16 cellular contexts compared by ENCODE assay signal in genomic region chr18:9958861-9959399, GRCh38. TPM values are rescaled to one million over a fixed set of nuclear protein-coding genes. Genes with fewer than 3 reads are reported as not detected.
A peak's percentile ranks its signal among the peaks of the same experiment; 100 is the strongest.
DNase-seq lines count a peak whose midpoint lies in the region; ATAC-seq and TF ChIP-seq lines count a peak whose summit lies in the region.
"Had no signal": no experiment of that assay in that cellular context is flagged by ENCODE, and none has a peak within 500 bp of the region (broad histone marks: within the 10 kb centered on the region; RNA-seq: fewer than 3 reads in every experiment).

No MANE protein-coding gene starts in this region.

- H3K4me1 ChIP-seq in lower lobe of right lung, result no peaks in the 10 kb centered on the region
- no peaks in the 10 kb centered on the region for H3K4me1 ChIP-seq in effector memory CD4-positive, alpha-beta T cell (ENCODE audit: control insufficient read depth, insufficient read depth, low read length, poor library complexity, severe bottlenecking)

- peak overlapping the region; percentile 43 for H3K27ac Mint-ChIP-seq in activated naive CD4-positive, alpha-beta T cell treated with anti-CD3 and anti-CD28 coated beads, Interleukin-2, amount 50 U/mL, for 24 hours
- H3K27ac Mint-ChIP-seq in activated naive CD4-positive, alpha-beta T cell treated with anti-CD3 and anti-CD28 coated beads, Interleukin-2, amount 50 U/mL, for 72 hours, result peak overlapping the region in 1 of 2 donors; percentile 23

- H3K36me3 ChIP-seq in lower lobe of right lung, result peaks cover 29% of the 10 kb centered on the region
- peaks cover 12% of the 10 kb centered on the region for H3K36me3 ChIP-seq in effector memory CD4-positive, alpha-beta T cell (ENCODE audit: control insufficient read depth, insufficient read depth, low read length)

- H3K4me3 ChIP-seq in lower lobe of right lung, result no peak overlapping the region
- no peak overlapping the region for H3K4me3 ChIP-seq in effector memory CD4-positive, alpha-beta T cell (ENCODE audit: insufficient read depth, low read depth, low read length, poor library complexity, severe bottlenecking)
- H3K4me3 ChIP-seq: BLaER1, HAP-1 had no signal

- no peaks in the 10 kb centered on the region for H3K9me3 ChIP-seq in lower lobe of right lung
- no peaks in the 10 kb centered on the region for H3K9me3 ChIP-seq in effector memory CD4-positive, alpha-beta T cell (ENCODE audit: control insufficient read depth, low read length)
- H3K9me3 ChIP-seq: BLaER1, HAP-1 had no signal

- intact Hi-C loops in lower lobe of right lung (cut with DNase I), result no loop called here

- H3K4me3 Mint-ChIP-seq in activated naive CD4-positive, alpha-beta T cell treated with anti-CD3 and anti-CD28 coated beads, Interleukin-2, amount 50 U/mL, for 24 hours, result no peak overlapping the region
- H3K4me3 Mint-ChIP-seq: CD14-positive monocyte; CD4-positive, alpha-beta memory T cell had no signal

- no peak for ATAC-seq in activated naive CD4-positive, alpha-beta T cell treated with anti-CD3 and anti-CD28 coated beads, Interleukin-2, amount 50 U/mL, for 72 hours
- ATAC-seq in left lobe of liver (peak; percentile 46), lower lobe of right lung (peak; percentile 20 to 38), GM18873 (IDR thresholded peaks at IDR 0.05; ENCODE audit: low FRiP score, unreplicated experiment) (no peak), GM18511 (IDR thresholded peaks at IDR 0.05; ENCODE audit: unreplicated experiment) (no peak)

- TF ChIP-seq CTCF in lower lobe of right lung (IDR thresholded peaks at IDR 0.05), result no peak

- no peaks in the 10 kb centered on the region for H3K9me3 Mint-ChIP-seq in activated naive CD4-positive, alpha-beta T cell treated with anti-CD3 and anti-CD28 coated beads, Interleukin-2, amount 50 U/mL, for 24 hours
- H3K9me3 Mint-ChIP-seq in activated naive CD4-positive, alpha-beta T cell treated with anti-CD3 and anti-CD28 coated beads, Interleukin-2, amount 50 U/mL, for 72 hours, result no peaks in the 10 kb centered on the region
- H3K9me3 Mint-ChIP-seq: CD14-positive monocyte; CD4-positive, alpha-beta memory T cell; IgD-negative memory B cell had no signal

- peaks cover 3% of the 10 kb centered on the region for H3K36me3 Mint-ChIP-seq in activated naive CD4-positive, alpha-beta T cell treated with anti-CD3 and anti-CD28 coated beads, Interleukin-2, amount 50 U/mL, for 24 hours
- peaks cover 0 to 3% of the 10 kb centered on the region in 2 donors for H3K36me3 Mint-ChIP-seq in activated naive CD4-positive, alpha-beta T cell treated with anti-CD3 and anti-CD28 coated beads, Interleukin-2, amount 50 U/mL, for 72 hours
- H3K36me3 Mint-ChIP-seq: IgD-negative memory B cell had no signal

- no peaks in the 10 kb centered on the region for H3K27me3 ChIP-seq in lower lobe of right lung (ENCODE audit: low read depth)
- H3K27me3 ChIP-seq in effector memory CD4-positive, alpha-beta T cell (replicated peaks; ENCODE audit: control insufficient read depth, insufficient read depth, low read length, poor library complexity, severe bottlenecking), result no peaks in the 10 kb centered on the region
- H3K27me3 ChIP-seq: BLaER1 had no signal

- H3K27ac ChIP-seq in lower lobe of right lung, result no peak overlapping the region
- no peak overlapping the region for H3K27ac ChIP-seq in effector memory CD4-positive, alpha-beta T cell (ENCODE audit: insufficient read depth, low read length, poor library complexity, severe bottlenecking)
- H3K27ac ChIP-seq: BLaER1 had no signal

- DNase-seq in activated naive CD4-positive, alpha-beta T cell treated with anti-CD3 and anti-CD28 coated beads, Interleukin-2, amount 50 U/mL, for 72 hours (ENCODE audit: low spot score in 2 of 2), result no peak
- no peak for DNase-seq in left lobe of liver (ENCODE audit: low spot score)
- DNase-seq in lower lobe of right lung, result no peak
- no peak for DNase-seq in mucosa of gallbladder (ENCODE audit: low spot score)
- no peak for DNase-seq in effector memory CD4-positive, alpha-beta T cell
- DNase-seq: 8988T; CD4-positive, alpha-beta memory T cell; DMS79 treated with DMSO at 0.1 percent for 48 hours; GF-D8 had no signal

- H3K4me1 Mint-ChIP-seq in activated naive CD4-positive, alpha-beta T cell treated with anti-CD3 and anti-CD28 coated beads, Interleukin-2, amount 50 U/mL, for 24 hours, result peaks cover 26% of the 10 kb centered on the region

- H3K27me3 Mint-ChIP-seq in activated naive CD4-positive, alpha-beta T cell treated with anti-CD3 and anti-CD28 coated beads, Interleukin-2, amount 50 U/mL, for 24 hours, result no peaks in the 10 kb centered on the region
- H3K27me3 Mint-ChIP-seq: CD4-positive, alpha-beta memory T cell had no signal

RNA-seq across cellular contexts. Expression of gene VAPA, which starts 45.1 kb away (rescaled TPM):
- total RNA-seq in activated naive CD4-positive, alpha-beta T cell treated with anti-CD3 and anti-CD28 coated beads, Interleukin-2, amount 50 U/mL, for 72 hours, result 100 to 1,000 TPM; 162 to 201 TPM
- total RNA-seq in left lobe of liver (72.4 TPM), lower lobe of right lung (235 TPM), mucosa of gallbladder (213 TPM)

Comparison
In these comparisons a context has a peak if more than half of its experiments do, and no peak if none do; other contexts are left out.
1. ATAC-seq: peak in left lobe of liver (single experiment) and lower lobe of right lung (2 of 2); none in activated naive CD4-positive, alpha-beta T cell treated with anti-CD3 and anti-CD28 coated beads, Interleukin-2, amount 50 U/mL, for 72 hours (0 of 2), GM18873 (single experiment) and GM18511 (single experiment).